8 cellular contexts compared by ENCODE assay signal in the genomic region with DNA sequence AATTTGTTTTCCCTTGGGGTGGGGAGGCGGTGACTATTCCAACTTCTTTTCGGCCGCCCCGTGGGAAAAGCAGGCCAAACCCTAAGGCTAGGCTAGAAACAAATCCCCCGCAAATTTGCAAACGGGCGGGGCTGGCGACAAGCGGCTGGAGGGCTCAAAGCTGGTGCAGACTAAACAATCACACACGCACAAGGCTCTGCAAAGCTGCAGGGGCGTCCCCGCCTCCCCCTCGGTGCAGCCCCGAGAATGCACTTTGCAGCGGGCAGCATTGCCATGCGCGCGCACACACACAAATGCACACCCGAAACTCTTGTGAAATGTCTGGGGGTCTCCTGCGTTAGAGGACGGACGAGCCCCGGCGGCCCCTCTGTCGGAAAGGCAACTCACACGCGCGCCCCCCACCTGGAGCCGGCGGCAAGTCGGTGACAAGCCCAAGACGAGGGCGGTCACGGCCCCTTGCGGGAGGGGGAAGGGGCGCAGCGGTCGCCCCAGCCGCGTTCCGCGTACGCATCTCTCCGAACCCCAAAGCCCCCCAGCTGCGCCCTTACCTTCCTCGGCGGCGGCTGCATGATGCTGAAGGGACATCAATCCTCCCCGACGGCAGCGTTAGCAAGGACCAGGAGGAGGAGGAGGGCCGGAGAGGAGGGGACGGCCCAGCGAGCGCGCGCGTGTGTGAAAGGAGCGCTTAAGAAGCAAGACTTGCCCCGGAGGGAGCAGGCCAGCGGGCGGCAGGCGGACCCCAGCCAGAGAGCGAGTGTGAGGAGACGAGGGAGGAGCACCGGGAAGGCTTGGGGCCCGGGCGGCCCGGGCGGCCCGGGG. TPM values are rescaled to one million over a fixed set of nuclear protein-coding genes. Genes with fewer than 3 reads are reported as not detected.
DNase-seq lines count a peak whose midpoint lies in the region; ATAC-seq, FAIRE-seq and TF ChIP-seq lines count a peak whose summit lies in the region.

No MANE protein-coding gene starts in this region.

- in situ Hi-C loops in K562 (cut with MboI), result no loop called here

- DNase-seq in DMS53 (lab: John Stamatoyannopoulos, UW) (peak; percentile 95), T-helper 1 cell (peak in 4 of 5 donors; percentile 24 to 72 (median 54)), K562 (ENCODE audit: extremely low read depth in 1 of 4, low spot score in 3 of 4) (peak in 3 of 4 experiments; percentile 31 to 75 (median 34)), inferior parietal cortex (ENCODE audit: extremely low spot score) (no peak)
- DNase-seq in Jurkat, Clone E6-1 (ENCODE audit: low read depth, low spot score), result no peak

- H4K20me1 ChIP-seq in K562 (replicated peaks; ENCODE audit: control insufficient read depth, insufficient read depth, low read length), result peaks cover 8% of the 10 kb centered on the region; the same call in 1 of the 2 replicates

- H3K9me3 ChIP-seq in K562 (replicated peaks; ENCODE audit: control insufficient read depth, insufficient read depth, low read depth, low read length) (no peaks in the 10 kb centered on the region), iPS-15b (ENCODE audit: control insufficient read depth, insufficient read depth, low read length) (no peaks in the 10 kb centered on the region), skeletal muscle satellite cell (replicated peaks; ENCODE audit: low read length) (no peaks in the 10 kb centered on the region)

- intact Hi-C loops in K562 (cut with micrococcal nuclease), result no loop called here

- no peaks in the 10 kb centered on the region for H3K9me1 ChIP-seq in K562 (ENCODE audit: control insufficient read depth, insufficient read depth, low read length)

- TF ChIP-seq CTCF in K562 (IDR thresholded peaks at IDR 0.05 in 2 of 3, conservative IDR thresholded peaks at IDR 0.05 in 1 of 3; ENCODE audit: insufficient read depth in 2 of 3, low read depth in 1 of 3, low read length in 3 of 3), result no peak

- POLR2A ChIA-PET in K562 (lab: Yijun Ruan, JAX), result interaction anchor here (0.6 to 1.5 kb wide), 5 partner anchors 7 to 488 kb away, joined by 3 to 4 read pairs (median 4); no protein-coding TSS in a partner anchor

- CTCF ChIA-PET in K562 (lab: Yijun Ruan, JAX; ENCODE audit: low intra/inter-chr PET ratio), result interaction anchor here (0.8 to 0.9 kb wide), 2 partner anchors 37 to 43 kb away, joined by 4 to 7 read pairs; no protein-coding TSS in a partner anchor

- peaks cover 15% of the 10 kb centered on the region for H3K36me3 ChIP-seq in K562 (ENCODE audit: control insufficient read depth, insufficient read depth, low read length)
- H3K36me3 ChIP-seq in iPS-15b (ENCODE audit: control insufficient read depth, insufficient read depth, low read length), result no peaks in the 10 kb centered on the region
- peaks cover 9% of the 10 kb centered on the region for H3K36me3 ChIP-seq in skeletal muscle satellite cell (ENCODE audit: insufficient read depth, low read length)

- H3K4me1 ChIP-seq in K562 (replicated peaks in 1 of 2; ENCODE audit: control insufficient read depth in 2 of 2, insufficient read depth in 2 of 2, low read length in 2 of 2), result peaks cover 26 to 36% of the 10 kb centered on the region in 2 experiments
- peaks cover 8% of the 10 kb centered on the region for H3K4me1 ChIP-seq in iPS-15b (ENCODE audit: control insufficient read depth, insufficient read depth, low read length)
- H3K4me1 ChIP-seq in skeletal muscle satellite cell (ENCODE audit: control insufficient read depth, insufficient read depth, low read length), result peaks cover 19% of the 10 kb centered on the region

- peak overlapping the region; percentile 97 for H3K27ac ChIP-seq in K562 (ENCODE audit: extremely low read depth, low read depth, low read length)

- peak overlapping the region; percentile 90 for H3K4me2 ChIP-seq in K562 (ENCODE audit: insufficient read depth, low read length)
- H3K4me2 ChIP-seq in skeletal muscle satellite cell (ENCODE audit: low read length), result peak overlapping the region; percentile 81

- 1% methylated on average over 49 of the region's 71 CpGs for WGBS in K562 (ENCODE audit: insufficient coverage, low coverage, missing lambda C conversion rate)

- no TSS peak for BruUV-seq in K562 (replicated peaks; lab: Mats Ljungman, UMichigan)

- no peak for FAIRE-seq in K562 (lab: Jason Lieb, UNC)

- peaks cover 25% of the 10 kb centered on the region for H3K79me2 ChIP-seq in K562 (ENCODE audit: control insufficient read depth, insufficient read depth, low read length)

- peak overlapping the region; percentile 93 for H2AFZ ChIP-seq in K562 (ENCODE audit: low read depth, low read length)

- no peak for TF ChIP-seq RAD21 in K562 (CRISPR knock-in tag; conservative IDR thresholded peaks at IDR 0.05 in 1 of 2, IDR thresholded peaks at IDR 0.05 in 1 of 2)

- peak; percentile 10 for ATAC-seq in GM21423 (IDR thresholded peaks at IDR 0.05; ENCODE audit: unreplicated experiment)
- peak; percentile 33 for ATAC-seq in K562

- no peak for TF ChIP-seq POLR2A in K562 (conservative IDR thresholded peaks at IDR 0.05)

- no peak for TF ChIP-seq EP300 in K562 (IDR thresholded peaks at IDR 0.05; ENCODE audit: low read length)

- H3K9ac ChIP-seq in K562 (ENCODE audit: insufficient read depth in 1 of 2, low read depth in 2 of 2, low read length in 2 of 2) (peak overlapping the region; percentile 92 to 95), iPS-15b (ENCODE audit: low read depth, low read length) (peak overlapping the region; percentile 37), skeletal muscle satellite cell (ENCODE audit: low read depth, low read length) (peak overlapping the region; percentile 94)

- H3K4me3 ChIP-seq in Jurkat, Clone E6-1 (ENCODE audit: low read length), result peak overlapping the region; percentile 86
- peak overlapping the region; percentile 92 for H3K4me3 ChIP-seq in K562
- peak overlapping the region; percentile 81 for H3K4me3 ChIP-seq in iPS-15b (ENCODE audit: low read depth, low read length)
- H3K4me3 ChIP-seq in skeletal muscle satellite cell (ENCODE audit: low read length), result peak overlapping the region; percentile 97

- H3K27me3 ChIP-seq in K562 (ENCODE audit: control insufficient read depth in 2 of 2, insufficient read depth in 2 of 2, low read length in 2 of 2), result no peaks in the 10 kb centered on the region
- peaks cover 22% of the 10 kb centered on the region for H3K27me3 ChIP-seq in iPS-15b (ENCODE audit: control insufficient read depth, insufficient read depth, low read length)
- H3K27me3 ChIP-seq in skeletal muscle satellite cell (ENCODE audit: control insufficient read depth, insufficient read depth, low read length), result no peaks in the 10 kb centered on the region

TF ChIP-seq in K562, 482 proteins besides CTCF, POLR2A, EP300 and RAD21 (continues in another document):
- TF ChIP-seq KDM2B (CRISPR knock-in tag; IDR thresholded peaks at IDR 0.05) (0 out of 2 replicates have a peak, but pooled peaks have one; percentile 9), POLR2AphosphoS5 (IDR thresholded peaks at IDR 0.05; ENCODE audit: control insufficient read depth, insufficient read depth, low read depth, low read length) (no peak), ZNF263 (CRISPR knock-in tag; IDR thresholded peaks at IDR 0.05; ENCODE audit: borderline replicate concordance) (peak; percentile 2), SIN3A (IDR thresholded peaks at IDR 0.05; ENCODE audit: borderline replicate concordance in 2 of 2, control insufficient read depth in 1 of 2, low read depth in 2 of 2, low read length in 2 of 2) (0 out of 4 replicates have a peak, but pooled peaks of 1 of the 2 experiments have one; percentile 8), ZFX (CRISPR knock-in tag; IDR thresholded peaks at IDR 0.05) (peak; percentile 19; the same call in 1 of the 2 replicates), RCOR1 (IDR thresholded peaks at IDR 0.05; ENCODE audit: borderline replicate concordance in 1 of 2, low read depth in 2 of 2, low read length in 2 of 2) (no peak), ZNF717 (CRISPR knock-in tag; IDR thresholded peaks at IDR 0.05) (no peak), KLF16 (IDR thresholded peaks at IDR 0.05) (no peak)
- TF ChIP-seq, protein P1, sequence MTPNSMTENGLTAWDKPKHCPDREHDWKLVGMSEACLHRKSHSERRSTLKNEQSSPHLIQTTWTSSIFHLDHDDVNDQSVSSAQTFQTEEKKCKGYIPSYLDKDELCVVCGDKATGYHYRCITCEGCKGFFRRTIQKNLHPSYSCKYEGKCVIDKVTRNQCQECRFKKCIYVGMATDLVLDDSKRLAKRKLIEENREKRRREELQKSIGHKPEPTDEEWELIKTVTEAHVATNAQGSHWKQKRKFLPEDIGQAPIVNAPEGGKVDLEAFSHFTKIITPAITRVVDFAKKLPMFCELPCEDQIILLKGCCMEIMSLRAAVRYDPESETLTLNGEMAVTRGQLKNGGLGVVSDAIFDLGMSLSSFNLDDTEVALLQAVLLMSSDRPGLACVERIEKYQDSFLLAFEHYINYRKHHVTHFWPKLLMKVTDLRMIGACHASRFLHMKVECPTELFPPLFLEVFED (CRISPR knock-in tag; conservative IDR thresholded peaks at IDR 0.05), result no peak

RNA-seq across cellular contexts. Expression of a gene that starts 0.6 kb away (rescaled TPM):
- polyA plus RNA-seq in Jurkat, Clone E6-1 (2012; ENCODE audit: insufficient read depth, insufficient read length), result 27.6 TPM
- total RNA-seq in K562 (2011; cell fraction: chromatin; rRNA removed; ENCODE audit: low replicate concordance), result 11.7 and 39.3 TPM in 2 replicates
- 6.3 and 8.0 TPM in 2 replicates for total RNA-seq in K562 (2011; cell fraction: nucleolus; rRNA removed)
- 8.4 and 12.2 TPM in 2 replicates for total RNA-seq in K562 (2011; cell fraction: nucleoplasm; rRNA removed)
- 2.2 and 2.4 TPM in 2 replicates for total RNA-seq in K562 (2014; rRNA removed)
- total RNA-seq in K562 (2014; rRNA removed; fragmentation: Illumina TruSeq; extraction: Trizol), result 6.4 and 8.8 TPM in 2 replicates
- total RNA-seq in K562 (2015; rRNA removed; fragmentation: Illumina TruSeq; extraction: Trizol), result 6.3 and 7.9 TPM in 2 replicates
- total RNA-seq in K562 (2021), result 14.0 and 14.7 TPM in 2 replicates
- polyA plus RNA-seq in K562 (2011; rRNA removed), result 8.0 and 8.2 TPM in 2 replicates
- polyA plus RNA-seq in K562 (2011; cell fraction: cytosol; rRNA removed), result 3.9 and 5.4 TPM in 2 replicates
- 9.0 and 9.5 TPM in 2 replicates for polyA plus RNA-seq in K562 (2011; cell fraction: nucleus; rRNA removed)
- 7.6 and 9.4 TPM in 2 replicates for polyA plus RNA-seq in K562 (2012)
- polyA plus RNA-seq in K562 (2014; fragmentation: Illumina TruSeq; extraction: Trizol), result 9.1 and 10.8 TPM in 2 replicates
- polyA plus RNA-seq in K562 (2014; fragmentation: Nextera tagmentation; extraction: Ambion mirVana), result 1 to 10 TPM; 1.8 to 3.2 TPM
- polyA plus RNA-seq in K562 (2014; rRNA removed), result 8.7 and 9.0 TPM in 2 replicates
- 9.1 and 10.5 TPM in 2 replicates for polyA minus RNA-seq in K562 (2011; rRNA and poly(A)+ RNA removed)
- polyA minus RNA-seq in K562 (2011; cell fraction: cytosol; rRNA and poly(A)+ RNA removed), result 8.4 and 10.1 TPM in 2 replicates
- 5.5 and 9.7 TPM in 2 replicates for polyA minus RNA-seq in K562 (2011; cell fraction: nucleus; rRNA and poly(A)+ RNA removed)
- total RNA-seq in skeletal muscle satellite cell (2012; rRNA removed), result 7.9 and 9.0 TPM in 2 replicates

Comparison
In these comparisons a context has a peak if more than half of its experiments do, and no peak if none do; other contexts are left out.
1. DNase-seq: peak in DMS53 (single experiment), T-helper 1 cell (4 of 5) and K562 (3 of 4); none in Jurkat, Clone E6-1 (single experiment) and inferior parietal cortex (single experiment).
2. H3K9ac ChIP-seq: peak in every context shown above with its lines; median percentile 94 in skeletal muscle satellite cell; 94 in K562; 37 in iPS-15b.
3. Peak in every context shown above with its lines, with median percentiles within 50 percentile points of each other: H3K4me3 ChIP-seq.